20 cellular contexts compared by ENCODE assay signal in the genomic region with DNA sequence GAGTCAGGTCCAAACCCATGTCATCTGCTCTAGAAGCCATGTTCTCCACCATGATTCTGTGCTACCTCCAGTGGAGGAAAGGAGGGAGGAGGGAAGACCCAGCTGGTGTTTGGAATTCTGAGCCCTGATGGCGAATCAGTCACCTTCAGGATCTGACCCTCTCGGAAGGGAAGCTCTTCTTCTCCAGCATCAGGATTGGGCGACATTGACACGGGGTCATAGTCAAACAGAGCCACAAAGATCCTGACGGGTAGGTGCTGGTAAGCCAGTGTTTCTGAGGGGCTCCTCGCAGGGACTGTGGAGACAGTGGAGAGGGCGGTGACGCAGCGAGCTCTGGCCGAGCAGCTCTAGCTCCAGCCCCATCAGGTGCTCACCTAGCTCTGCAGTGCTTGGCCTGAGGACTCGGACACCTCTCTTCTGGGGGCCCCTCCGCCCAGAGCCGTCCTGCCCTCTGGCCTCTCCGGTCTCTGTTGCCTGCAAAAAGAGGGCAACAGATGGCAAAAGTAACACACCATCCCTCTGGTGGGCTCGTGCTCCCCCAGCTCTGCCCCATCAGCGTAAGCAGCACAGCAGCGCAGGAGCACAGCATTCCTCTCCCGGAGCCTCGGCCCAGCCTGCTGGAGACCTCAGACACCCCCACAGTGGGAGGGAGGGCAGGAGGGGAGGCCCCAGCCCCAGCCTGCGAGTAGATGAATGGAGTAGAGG. TPM values are rescaled to one million over a fixed set of nuclear protein-coding genes. Genes with fewer than 3 reads are reported as not detected.
DNase-seq lines count a peak whose midpoint lies in the region; ATAC-seq, FAIRE-seq and TF ChIP-seq lines count a peak whose summit lies in the region.
"Had no signal": no experiment of that assay in that cellular context is flagged by ENCODE, and none has a peak within 500 bp of the region (broad histone marks: within the 10 kb centered on the region; RNA-seq: fewer than 3 reads in every experiment).

No MANE protein-coding gene starts in this region.

- no peak overlapping the region for H2BK15ac ChIP-seq in IMR-90 (ENCODE audit: low read depth, low read length)

- H3K9me3 ChIP-seq in IMR-90 (ENCODE audit: control insufficient read depth, insufficient read depth, low read length) (no peaks in the 10 kb centered on the region), lower lobe of right lung (no peaks in the 10 kb centered on the region)
- H3K9me3 ChIP-seq: psoas muscle had no signal

- no TSS peak for BruUV-seq in IMR-90 (replicated peaks; lab: Mats Ljungman, UMichigan)

- H4K8ac ChIP-seq in IMR-90 (ENCODE audit: low read depth in 2 of 2, low read length in 2 of 2), result no peak overlapping the region

- TF ChIP-seq RAD21 in IMR-90 (IDR thresholded peaks at IDR 0.05; ENCODE audit: low read length), result no peak

- H3K14ac ChIP-seq in IMR-90 (replicated peaks; ENCODE audit: low read depth, low read length), result no peak overlapping the region

- no peak for TF ChIP-seq POLR2A in IMR-90 (IDR thresholded peaks at IDR 0.05; ENCODE audit: low read depth, low read length)

- H3K27ac ChIP-seq in IMR-90 (ENCODE audit: insufficient read depth, low read length), result no peak overlapping the region
- no peak overlapping the region for H3K27ac ChIP-seq in lower lobe of right lung
- no peak overlapping the region for H3K27ac ChIP-seq in substantia nigra (ENCODE audit: low read depth, low read length, poor library complexity, severe bottlenecking)
- H3K27ac ChIP-seq: hepatocyte, psoas muscle had no signal

- intact Hi-C loops in IMR-90 (cut with micrococcal nuclease) (no loop called here), lower lobe of right lung (cut with DNase I) (no loop called here)

- H3K9me3 Mint-ChIP-seq in glutamatergic neuron (ENCODE audit: unreplicated experiment), result no peaks in the 10 kb centered on the region
- H3K9me3 Mint-ChIP-seq in progenitor cell of endocrine pancreas (ENCODE audit: low read depth), result no peaks in the 10 kb centered on the region
- H3K9me3 Mint-ChIP-seq: CD14-positive monocyte; IgD-negative memory B cell; stimulated activated memory B cell treated with anti-CD40 and anti-IgM and Interleukin-4, amounts not matched to agents 10 μg/mL and 1 μg/mL and 100 μg/mL, for 72 hours had no signal

- H3K4me1 Mint-ChIP-seq in glutamatergic neuron (ENCODE audit: low read depth, unreplicated experiment) (peaks cover 7% of the 10 kb centered on the region), progenitor cell of endocrine pancreas (ENCODE audit: low read depth) (no peaks in the 10 kb centered on the region)

- no peak overlapping the region for H2BK120ac ChIP-seq in IMR-90 (ENCODE audit: low read depth, low read length)

- peaks cover 2% of the 10 kb centered on the region; the same call in 1 of the 2 replicates for H3K27me3 ChIP-seq in IMR-90 (ENCODE audit: control insufficient read depth, insufficient read depth, low read length)
- no peaks in the 10 kb centered on the region for H3K27me3 ChIP-seq in lower lobe of right lung (ENCODE audit: low read depth)
- H3K27me3 ChIP-seq: hepatocyte had no signal

- no peaks in the 10 kb centered on the region; the same call in 1 of the 2 replicates for H4K20me1 ChIP-seq in IMR-90 (ENCODE audit: insufficient read depth, low read length)

- no peak overlapping the region for H3K23ac ChIP-seq in IMR-90 (ENCODE audit: low read depth, low read length)

- dilution Hi-C loops in IMR-90 (cut with HindIII; ENCODE audit: low sequenced_read_pairs, unreplicated experiment), result no loop called here

- H3K4me3 ChIP-seq in IMR-90 (ENCODE audit: insufficient read depth, low read depth, low read length) (no peak overlapping the region), lower lobe of right lung (no peak overlapping the region)
- H3K4me3 ChIP-seq: hepatocyte, psoas muscle had no signal

- H3K36me3 ChIP-seq in IMR-90 (ENCODE audit: control insufficient read depth, insufficient read depth, low read length) (no peaks in the 10 kb centered on the region), lower lobe of right lung (no peaks in the 10 kb centered on the region)

- 70% methylated on average over 4 of the region's 20 CpGs; no CpG with 5 or more reads in 1 of the 2 experiments for WGBS in IMR-90 (ENCODE audit: extremely low coverage in 2 of 2, insufficient read length in 1 of 2), 2 experiments

- H3K56ac ChIP-seq in IMR-90 (ENCODE audit: extremely low read depth, insufficient read depth, low read length), result no peak overlapping the region

- H3K27ac Mint-ChIP-seq in glutamatergic neuron (ENCODE audit: unreplicated experiment) (no peak overlapping the region), progenitor cell of endocrine pancreas (no peak overlapping the region)
- H3K27ac Mint-ChIP-seq: CD14-positive monocyte; IgD-negative memory B cell; stimulated activated memory B cell treated with anti-CD40 and anti-IgM and Interleukin-4, amounts not matched to agents 10 μg/mL and 1 μg/mL and 100 μg/mL, for 72 hours had no signal

- no peak overlapping the region for H3K4ac ChIP-seq in IMR-90 (ENCODE audit: low read depth, low read length)

- H2BK20ac ChIP-seq in IMR-90 (ENCODE audit: low read depth, low read length), result no peak overlapping the region

- no peak overlapping the region for H2AK9ac ChIP-seq in IMR-90 (replicated peaks; ENCODE audit: low read depth, low read length, poor library complexity)

- in situ Hi-C loops in IMR-90 (cut with MboI; ENCODE audit: low sequenced_read_pairs), result no loop called here

- no peak overlapping the region for H3K18ac ChIP-seq in IMR-90 (ENCODE audit: low read depth, low read length)

- H3K9ac ChIP-seq in IMR-90 (ENCODE audit: low read depth, low read length), result no peak overlapping the region

- no peak overlapping the region for H3K4me2 ChIP-seq in IMR-90 (ENCODE audit: low read depth, low read length)
- H3K4me2 ChIP-seq: hepatocyte had no signal

- no peak overlapping the region for H2AK5ac ChIP-seq in IMR-90 (ENCODE audit: low read depth, low read length)

- H3K9me1 ChIP-seq in IMR-90 (ENCODE audit: insufficient read depth, low read length), result no peaks in the 10 kb centered on the region

- FAIRE-seq in D721Med (lab: Jason Lieb, UNC), result no peak
- FAIRE-seq: GM12892 had no signal

- peak overlapping the region; percentile 14 for H2AFZ ChIP-seq in IMR-90 (replicated peaks; ENCODE audit: low read length, poor library complexity)
- H2AFZ ChIP-seq: hepatocyte had no signal

- CTCF ChIA-PET in IMR-90 (lab: Yijun Ruan, JAX), result no interaction called here

- DNase-seq in D721Med (ENCODE audit: insufficient read length, low spot score) (peak; percentile 11), IMR-90 (no peak), glutamatergic neuron (peak; percentile 17), progenitor cell of endocrine pancreas (ENCODE audit: low spot score, unreplicated experiment) (peak; percentile 8), lower lobe of right lung (no peak), substantia nigra (lab: John Stamatoyannopoulos, UW) (no peak)
- DNase-seq: activated CD4-positive, alpha-beta T cell treated with anti-CD3 and anti-CD28 coated beads for 48 hours; activated effector memory CD4-positive, alpha-beta T cell treated with anti-CD3 and anti-CD28 coated beads, Interleukin-2, amount 50 U/mL, for 16 hours; foreskin fibroblast; NCI-H187 treated with DMSO at 0.1 percent for 48 hours; psoas muscle; T-helper 2 cell had no signal

- ATAC-seq in IMR-90 (ENCODE audit: low read depth), result no peak
- ATAC-seq in lower lobe of right lung, result no peak
- ATAC-seq in GM18498 (IDR thresholded peaks at IDR 0.05; ENCODE audit: unreplicated experiment), result no peak
- ATAC-seq: psoas muscle; stimulated activated memory B cell treated with anti-CD40 and anti-IgM and Interleukin-4, amounts not matched to agents 10 μg/mL and 1 μg/mL and 100 μg/mL, for 72 hours had no signal

- POLR2A ChIA-PET in IMR-90 (lab: Charles Lee; ENCODE audit: unreplicated experiment), result no interaction called here

- H3K79me1 ChIP-seq in IMR-90 (ENCODE audit: low read depth in 1 of 2, low read length in 2 of 2), result no peaks in the 10 kb centered on the region

- H3K27me3 Mint-ChIP-seq in glutamatergic neuron (ENCODE audit: unreplicated experiment) (peaks cover 3% of the 10 kb centered on the region), progenitor cell of endocrine pancreas (no peaks in the 10 kb centered on the region)
- H3K27me3 Mint-ChIP-seq: IgD-negative memory B cell; stimulated activated memory B cell treated with anti-CD40 and anti-IgM and Interleukin-4, amounts not matched to agents 10 μg/mL and 1 μg/mL and 100 μg/mL, for 72 hours had no signal

- H4K91ac ChIP-seq in IMR-90 (ENCODE audit: insufficient read depth, low read depth, low read length), result no peak overlapping the region

- H3K4me3 Mint-ChIP-seq in glutamatergic neuron (ENCODE audit: unreplicated experiment), result no peak overlapping the region
- H3K4me3 Mint-ChIP-seq in progenitor cell of endocrine pancreas (ENCODE audit: low read depth), result no peak overlapping the region
- H3K4me3 Mint-ChIP-seq: IgD-negative memory B cell; stimulated activated memory B cell treated with anti-CD40 and anti-IgM and Interleukin-4, amounts not matched to agents 10 μg/mL and 1 μg/mL and 100 μg/mL, for 72 hours had no signal

- H3K36me3 Mint-ChIP-seq in glutamatergic neuron (ENCODE audit: unreplicated experiment) (peaks cover 4% of the 10 kb centered on the region), progenitor cell of endocrine pancreas (ENCODE audit: insufficient read depth) (no peaks in the 10 kb centered on the region)
- H3K36me3 Mint-ChIP-seq: IgD-negative memory B cell; stimulated activated memory B cell treated with anti-CD40 and anti-IgM and Interleukin-4, amounts not matched to agents 10 μg/mL and 1 μg/mL and 100 μg/mL, for 72 hours had no signal

- TF ChIP-seq CTCF in D721Med (IDR thresholded peaks at IDR 0.05; ENCODE audit: insufficient read depth, missing control alignments) (no peak), IMR-90 (conservative IDR thresholded peaks at IDR 0.05; ENCODE audit: low read depth, low read length) (no peak), glutamatergic neuron (IDR thresholded peaks at IDR 0.05; ENCODE audit: partially characterized antibody, unreplicated experiment) (no peak), progenitor cell of endocrine pancreas (IDR thresholded peaks at IDR 0.05; ENCODE audit: unreplicated experiment) (no peak), lower lobe of right lung (IDR thresholded peaks at IDR 0.05) (no peak)

- H3K4me1 ChIP-seq in IMR-90 (ENCODE audit: control insufficient read depth, insufficient read depth, low read length), result no peaks in the 10 kb centered on the region
- H3K4me1 ChIP-seq in lower lobe of right lung, result no peaks in the 10 kb centered on the region
- H3K4me1 ChIP-seq: psoas muscle had no signal

- H2BK5ac ChIP-seq in IMR-90 (ENCODE audit: low read depth, low read length, poor library complexity, severe bottlenecking), result no peak overlapping the region

- H4K5ac ChIP-seq in IMR-90 (ENCODE audit: low read depth, low read length), result no peak overlapping the region

RNA-seq across cellular contexts. Expression of a gene that starts 21.0 kb away (rescaled TPM):
- total RNA-seq in IMR-90 (2012; rRNA removed), result 0.56 and 0.90 TPM in 2 replicates
- 1.2 and 1.6 TPM in 2 replicates for polyA plus RNA-seq in IMR-90 (2012; rRNA removed)
- polyA plus RNA-seq in IMR-90 (2012; cell fraction: cytosol; rRNA removed), result 0.18 and 0.74 TPM in 2 replicates
- 9.6 and 10.6 TPM in 2 replicates for polyA plus RNA-seq in IMR-90 (2012; cell fraction: nucleus; rRNA removed; ENCODE audit: low replicate concordance)
- 39.7 TPM for total RNA-seq in glutamatergic neuron (ENCODE audit: unreplicated experiment)
- total RNA-seq in progenitor cell of endocrine pancreas, result 101 and 105 TPM in 2 replicates
- 20.2 TPM for total RNA-seq in lower lobe of right lung

RNA-seq across cellular contexts. Expression of a gene that starts 26.9 kb away (rescaled TPM):
- total RNA-seq in IMR-90 (2012; rRNA removed), result not detected in 2 replicates
- polyA plus RNA-seq in IMR-90 (2012; rRNA removed), result not detected in 2 replicates
- polyA plus RNA-seq in IMR-90 (2012; cell fraction: cytosol; rRNA removed), result 0.03 TPM in 1 of 2 replicates, not detected in the other
- polyA plus RNA-seq in IMR-90 (2012; cell fraction: nucleus; rRNA removed; ENCODE audit: low replicate concordance), result 0.02 TPM in 1 of 2 replicates, not detected in the other
- not detected for total RNA-seq in glutamatergic neuron (ENCODE audit: unreplicated experiment)
- not detected in 2 replicates for total RNA-seq in progenitor cell of endocrine pancreas
- 1.1 TPM for total RNA-seq in lower lobe of right lung
- total RNA-seq: epithelial cell of proximal tubule had no signal
- polyA plus RNA-seq: hepatocyte, IgD-negative memory B cell, neural cell had no signal

RNA-seq across cellular contexts. Expression of a gene that starts 44.4 kb away (rescaled TPM):
- 51.6 and 83.6 TPM in 2 replicates for total RNA-seq in IMR-90 (2012; rRNA removed)
- polyA plus RNA-seq in IMR-90 (2012; rRNA removed), result 97.3 and 129 TPM in 2 replicates
- 64.1 and 109 TPM in 2 replicates for polyA plus RNA-seq in IMR-90 (2012; cell fraction: cytosol; rRNA removed)
- 30.0 and 85.6 TPM in 2 replicates for polyA plus RNA-seq in IMR-90 (2012; cell fraction: nucleus; rRNA removed; ENCODE audit: low replicate concordance)
- 82.1 TPM for total RNA-seq in glutamatergic neuron (ENCODE audit: unreplicated experiment)
- total RNA-seq in progenitor cell of endocrine pancreas, result 89.6 and 95.7 TPM in 2 replicates
- 82.4 TPM for total RNA-seq in lower lobe of right lung

Comparison
In these comparisons a context has a peak if more than half of its experiments do, and no peak if none do; other contexts are left out.
1. DNase-seq: peak in D721Med (single experiment), glutamatergic neuron (single experiment) and progenitor cell of endocrine pancreas (single experiment); none in IMR-90 (single experiment), lower lobe of right lung (single experiment) and substantia nigra (0 of 49).
2. RNA of a gene that starts 21.0 kb away (total RNA-seq): 101 to 105 TPM in progenitor cell of endocrine pancreas, 39.7 TPM in glutamatergic neuron (single experiment) and 20.2 TPM in lower lobe of right lung (single experiment); 0.56 to 0.90 TPM in IMR-90; every median in the first group is over 10 times any median in the second.